ENCODE assay signal across 1 cellular context in the genomic region with DNA sequence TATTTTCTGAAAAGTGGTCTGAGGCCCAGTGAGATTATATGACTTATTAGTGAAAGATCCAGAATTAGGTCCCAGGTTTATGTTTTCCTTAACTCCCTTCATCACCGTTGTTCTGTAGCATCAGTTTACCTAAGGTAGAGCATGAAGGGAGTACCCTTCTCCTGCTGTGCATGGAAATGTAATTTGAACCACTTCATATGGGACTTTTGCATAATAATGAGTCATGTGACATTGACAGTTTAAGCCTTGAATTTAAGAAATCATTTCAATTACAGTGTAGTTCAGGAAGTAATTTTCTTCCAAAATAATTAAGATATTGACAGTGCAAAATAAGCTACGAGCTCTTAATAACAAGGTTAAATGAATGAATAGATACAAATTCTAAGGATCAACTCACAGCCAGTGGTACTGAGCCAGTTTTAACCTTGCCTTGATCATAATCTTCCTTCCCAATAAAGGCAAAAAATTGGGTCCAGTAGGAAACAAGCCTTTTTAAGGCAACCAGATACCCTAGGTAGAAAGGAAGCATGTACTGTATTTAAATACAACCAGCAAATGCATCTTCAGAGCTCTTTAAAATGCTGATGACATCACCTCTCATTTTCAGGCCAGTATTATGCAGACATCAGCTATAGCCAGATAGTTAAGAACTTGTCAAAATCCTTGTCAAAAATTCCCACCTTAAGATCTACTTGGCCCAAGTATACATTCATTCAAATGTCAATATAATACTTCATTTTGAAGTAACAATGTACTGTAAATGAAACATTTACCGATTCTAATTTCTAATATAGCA.
TF ChIP-seq lines count a peak whose summit lies in the region.

No MANE protein-coding gene starts in this region.

TF ChIP-seq in GM23338, 12 proteins besides CTCF, POLR2A, EP300 and RAD21 (continued from another document):
- TF ChIP-seq, protein P1, sequence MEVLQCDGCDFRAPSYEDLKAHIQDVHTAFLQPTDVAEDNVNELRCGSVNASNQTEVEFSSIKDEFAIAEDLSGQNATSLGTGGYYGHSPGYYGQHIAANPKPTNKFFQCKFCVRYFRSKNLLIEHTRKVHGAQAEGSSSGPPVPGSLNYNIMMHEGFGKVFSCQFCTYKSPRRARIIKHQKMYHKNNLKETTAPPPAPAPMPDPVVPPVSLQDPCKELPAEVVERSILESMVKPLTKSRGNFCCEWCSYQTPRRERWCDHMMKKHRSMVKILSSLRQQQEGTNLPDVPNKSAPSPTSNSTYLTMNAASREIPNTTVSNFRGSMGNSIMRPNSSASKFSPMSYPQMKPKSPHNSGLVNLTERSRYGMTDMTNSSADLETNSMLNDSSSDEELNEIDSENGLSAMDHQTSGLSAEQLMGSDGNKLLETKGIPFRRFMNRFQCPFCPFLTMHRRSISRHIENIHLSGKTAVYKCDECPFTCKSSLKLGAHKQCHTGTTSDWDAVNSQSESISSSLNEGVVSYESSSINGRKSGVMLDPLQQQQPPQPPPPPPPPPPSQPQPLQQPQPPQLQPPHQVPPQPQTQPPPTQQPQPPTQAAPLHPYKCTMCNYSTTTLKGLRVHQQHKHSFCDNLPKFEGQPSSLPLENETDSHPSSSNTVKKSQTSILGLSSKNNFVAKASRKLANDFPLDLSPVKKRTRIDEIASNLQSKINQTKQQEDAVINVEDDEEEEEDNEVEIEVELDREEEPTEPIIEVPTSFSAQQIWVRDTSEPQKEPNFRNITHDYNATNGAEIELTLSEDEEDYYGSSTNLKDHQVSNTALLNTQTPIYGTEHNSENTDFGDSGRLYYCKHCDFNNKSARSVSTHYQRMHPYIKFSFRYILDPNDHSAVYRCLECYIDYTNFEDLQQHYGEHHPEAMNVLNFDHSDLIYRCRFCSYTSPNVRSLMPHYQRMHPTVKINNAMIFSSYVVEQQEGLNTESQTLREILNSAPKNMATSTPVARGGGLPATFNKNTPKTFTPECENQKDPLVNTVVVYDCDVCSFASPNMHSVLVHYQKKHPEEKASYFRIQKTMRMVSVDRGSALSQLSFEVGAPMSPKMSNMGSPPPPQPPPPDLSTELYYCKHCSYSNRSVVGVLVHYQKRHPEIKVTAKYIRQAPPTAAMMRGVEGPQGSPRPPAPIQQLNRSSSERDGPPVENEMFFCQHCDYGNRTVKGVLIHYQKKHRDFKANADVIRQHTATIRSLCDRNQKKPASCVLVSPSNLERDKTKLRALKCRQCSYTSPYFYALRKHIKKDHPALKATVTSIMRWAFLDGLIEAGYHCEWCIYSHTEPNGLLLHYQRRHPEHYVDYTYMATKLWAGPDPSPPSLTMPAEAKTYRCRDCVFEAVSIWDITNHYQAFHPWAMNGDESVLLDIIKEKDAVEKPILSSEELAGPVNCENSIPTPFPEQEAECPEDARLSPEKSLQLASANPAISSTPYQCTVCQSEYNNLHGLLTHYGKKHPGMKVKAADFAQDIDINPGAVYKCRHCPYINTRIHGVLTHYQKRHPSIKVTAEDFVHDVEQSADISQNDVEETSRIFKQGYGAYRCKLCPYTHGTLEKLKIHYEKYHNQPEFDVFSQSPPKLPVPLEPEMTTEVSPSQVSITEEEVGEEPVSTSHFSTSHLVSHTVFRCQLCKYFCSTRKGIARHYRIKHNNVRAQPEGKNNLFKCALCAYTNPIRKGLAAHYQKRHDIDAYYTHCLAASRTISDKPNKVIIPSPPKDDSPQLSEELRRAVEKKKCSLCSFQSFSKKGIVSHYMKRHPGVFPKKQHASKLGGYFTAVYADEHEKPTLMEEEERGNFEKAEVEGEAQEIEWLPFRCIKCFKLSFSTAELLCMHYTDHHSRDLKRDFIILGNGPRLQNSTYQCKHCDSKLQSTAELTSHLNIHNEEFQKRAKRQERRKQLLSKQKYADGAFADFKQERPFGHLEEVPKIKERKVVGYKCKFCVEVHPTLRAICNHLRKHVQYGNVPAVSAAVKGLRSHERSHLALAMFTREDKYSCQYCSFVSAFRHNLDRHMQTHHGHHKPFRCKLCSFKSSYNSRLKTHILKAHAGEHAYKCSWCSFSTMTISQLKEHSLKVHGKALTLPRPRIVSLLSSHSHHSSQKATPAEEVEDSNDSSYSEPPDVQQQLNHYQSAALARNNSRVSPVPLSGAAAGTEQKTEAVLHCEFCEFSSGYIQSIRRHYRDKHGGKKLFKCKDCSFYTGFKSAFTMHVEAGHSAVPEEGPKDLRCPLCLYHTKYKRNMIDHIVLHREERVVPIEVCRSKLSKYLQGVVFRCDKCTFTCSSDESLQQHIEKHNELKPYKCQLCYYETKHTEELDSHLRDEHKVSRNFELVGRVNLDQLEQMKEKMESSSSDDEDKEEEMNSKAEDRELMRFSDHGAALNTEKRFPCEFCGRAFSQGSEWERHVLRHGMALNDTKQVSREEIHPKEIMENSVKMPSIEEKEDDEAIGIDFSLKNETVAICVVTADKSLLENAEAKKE (CRISPR knock-in tag; IDR thresholded peaks at IDR 0.05), result no peak
- no peak for TF ChIP-seq NANOG (IDR thresholded peaks at IDR 0.05; ENCODE audit: borderline replicate concordance)
- TF ChIP-seq, protein P2, sequence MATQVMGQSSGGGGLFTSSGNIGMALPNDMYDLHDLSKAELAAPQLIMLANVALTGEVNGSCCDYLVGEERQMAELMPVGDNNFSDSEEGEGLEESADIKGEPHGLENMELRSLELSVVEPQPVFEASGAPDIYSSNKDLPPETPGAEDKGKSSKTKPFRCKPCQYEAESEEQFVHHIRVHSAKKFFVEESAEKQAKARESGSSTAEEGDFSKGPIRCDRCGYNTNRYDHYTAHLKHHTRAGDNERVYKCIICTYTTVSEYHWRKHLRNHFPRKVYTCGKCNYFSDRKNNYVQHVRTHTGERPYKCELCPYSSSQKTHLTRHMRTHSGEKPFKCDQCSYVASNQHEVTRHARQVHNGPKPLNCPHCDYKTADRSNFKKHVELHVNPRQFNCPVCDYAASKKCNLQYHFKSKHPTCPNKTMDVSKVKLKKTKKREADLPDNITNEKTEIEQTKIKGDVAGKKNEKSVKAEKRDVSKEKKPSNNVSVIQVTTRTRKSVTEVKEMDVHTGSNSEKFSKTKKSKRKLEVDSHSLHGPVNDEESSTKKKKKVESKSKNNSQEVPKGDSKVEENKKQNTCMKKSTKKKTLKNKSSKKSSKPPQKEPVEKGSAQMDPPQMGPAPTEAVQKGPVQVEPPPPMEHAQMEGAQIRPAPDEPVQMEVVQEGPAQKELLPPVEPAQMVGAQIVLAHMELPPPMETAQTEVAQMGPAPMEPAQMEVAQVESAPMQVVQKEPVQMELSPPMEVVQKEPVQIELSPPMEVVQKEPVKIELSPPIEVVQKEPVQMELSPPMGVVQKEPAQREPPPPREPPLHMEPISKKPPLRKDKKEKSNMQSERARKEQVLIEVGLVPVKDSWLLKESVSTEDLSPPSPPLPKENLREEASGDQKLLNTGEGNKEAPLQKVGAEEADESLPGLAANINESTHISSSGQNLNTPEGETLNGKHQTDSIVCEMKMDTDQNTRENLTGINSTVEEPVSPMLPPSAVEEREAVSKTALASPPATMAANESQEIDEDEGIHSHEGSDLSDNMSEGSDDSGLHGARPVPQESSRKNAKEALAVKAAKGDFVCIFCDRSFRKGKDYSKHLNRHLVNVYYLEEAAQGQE (IDR thresholded peaks at IDR 0.05; ENCODE audit: unreplicated experiment), result no peak
- no peak for TF ChIP-seq EZH2 (IDR thresholded peaks at IDR 0.05; ENCODE audit: low read depth, unreplicated experiment)
- no peak for TF ChIP-seq ZNF114 (CRISPR knock-in tag; IDR thresholded peaks at IDR 0.05)
- TF ChIP-seq JUNB (IDR thresholded peaks at IDR 0.05; ENCODE audit: unreplicated experiment), result no peak
- TF ChIP-seq EZH2phosphoT487 (IDR thresholded peaks at IDR 0.05; ENCODE audit: unreplicated experiment), result no peak
